In genomic region chr20:40968816-40969562, GRCh38 we compare ENCODE assay signal across 7 cellular contexts.
DNase-seq lines count a peak whose midpoint lies in the region; ATAC-seq and TF ChIP-seq lines count a peak whose summit lies in the region.
"Not testable (repeated sequence)": the region's sequence is repeated elsewhere in the genome, so short reads cannot be mapped to it uniquely, and the experiment has no call there.

No MANE protein-coding gene starts in this region.

- in situ Hi-C loops in brain microvascular endothelial cell (cut with HindIII; ENCODE audit: low pct_ligation_motif_present, low sequenced_read_pairs): not testable (repeated sequence)

- TF ChIP-seq CTCF in GM12875 (IDR thresholded peaks at IDR 0.05; ENCODE audit: borderline replicate concordance, insufficient read depth, low read depth, low read length): peak; percentile 90
- TF ChIP-seq CTCF in WI38 (IDR thresholded peaks at IDR 0.05; ENCODE audit: low read depth, low read length): peak; percentile 90
- TF ChIP-seq CTCF in brain microvascular endothelial cell (IDR thresholded peaks at IDR 0.05; ENCODE audit: low read depth, low read length, missing control alignments): peak; percentile 96

- DNase-seq in NCI-H2196 treated with DMSO at 0.1 percent for 48 hours (lab: John Stamatoyannopoulos, UW; ENCODE audit: unreplicated experiment): peak; percentile 31
- peak; percentile 73 for DNase-seq in brain microvascular endothelial cell
- DNase-seq in skeletal muscle cell (ENCODE audit: low read depth): peak; percentile 25

- peak; percentile 69 for ATAC-seq in HG03066 (IDR thresholded peaks at IDR 0.05; ENCODE audit: low read depth, unreplicated experiment)

- peak overlapping the region; percentile 21 for H3K4me3 ChIP-seq in GM12875 (ENCODE audit: low read depth, low read length)
- peak overlapping the region; percentile 38 for H3K4me3 ChIP-seq in WI38 (ENCODE audit: low read depth, low read length)
- H3K4me3 ChIP-seq in brain microvascular endothelial cell (ENCODE audit: low read depth, low read length): peak overlapping the region; percentile 56
- H3K4me3 ChIP-seq in iPS-18a (ENCODE audit: low read length): peak overlapping the region; percentile 38
- H3K4me3 ChIP-seq in skeletal muscle cell (ENCODE audit: low read depth, low read length): peak overlapping the region; percentile 33

- H3K9ac ChIP-seq in iPS-18a (ENCODE audit: low read length): not testable (repeated sequence)

- H3K36me3 ChIP-seq in brain microvascular endothelial cell (replicated peaks); iPS-18a (ENCODE audit: control insufficient read depth, low read depth, low read length): not testable (repeated sequence)

- not testable (repeated sequence) for H3K9me3 ChIP-seq in iPS-18a (ENCODE audit: control insufficient read depth, low read depth, low read length)

- H3K27ac ChIP-seq in brain microvascular endothelial cell; iPS-18a (ENCODE audit: low read length): not testable (repeated sequence)

- H3K27me3 ChIP-seq in brain microvascular endothelial cell (replicated peaks); iPS-18a (ENCODE audit: control insufficient read depth, insufficient read depth, low read length): not testable (repeated sequence)

- H3K4me1 ChIP-seq in iPS-18a (ENCODE audit: control insufficient read depth, low read depth, low read length): not testable (repeated sequence)
